Comparison of ENCODE assay signal across 12 cellular contexts in the genomic region with DNA sequence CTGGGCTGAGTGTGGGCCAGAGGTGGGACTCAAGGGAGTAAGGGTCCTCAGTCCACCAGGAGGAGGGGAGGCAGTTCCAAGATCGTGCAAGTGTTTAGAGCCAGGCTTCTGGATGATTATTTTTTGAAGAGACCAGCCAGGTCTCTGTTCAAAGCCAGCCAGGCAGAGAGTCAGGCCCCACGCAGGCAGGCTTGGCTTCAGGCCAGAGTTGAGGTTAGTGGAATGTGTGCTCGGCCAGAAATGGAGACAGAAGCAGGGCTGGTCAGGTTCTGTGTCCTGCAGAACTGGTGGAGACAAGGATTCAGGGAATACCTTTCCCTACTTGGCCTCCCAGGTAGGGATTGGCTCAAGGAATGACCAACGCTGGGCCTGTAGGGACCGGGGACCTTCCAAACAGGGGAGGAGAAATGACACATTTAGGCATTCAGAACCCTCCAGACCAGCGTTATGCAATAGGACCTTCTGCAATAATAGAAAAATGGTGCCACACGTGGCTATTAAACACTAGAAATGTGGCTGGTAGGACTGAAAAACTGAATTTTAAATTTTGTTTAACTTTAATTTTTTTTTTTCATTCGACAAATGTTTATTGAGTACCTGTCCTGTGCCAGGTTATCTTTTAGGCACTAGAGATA.
DNase-seq lines count a peak whose midpoint lies in the region; ATAC-seq and TF ChIP-seq lines count a peak whose summit lies in the region.
"Had no signal": no experiment of that assay in that cellular context is flagged by ENCODE, and none has a peak within 500 bp of the region (broad histone marks: within the 10 kb centered on the region; RNA-seq: fewer than 3 reads in every experiment).

No MANE protein-coding gene starts in this region.

- no peak overlapping the region for H3K4me3 ChIP-seq in astrocyte of the spinal cord (ENCODE audit: low read depth, low read length)
- H3K4me3 ChIP-seq in left ventricle myocardium inferior = no peak overlapping the region

- H3K4me1 ChIP-seq in left ventricle myocardium inferior = peaks cover 78% of the 10 kb centered on the region

- no peak for TF ChIP-seq CTCF in astrocyte of the spinal cord (IDR thresholded peaks at IDR 0.05; ENCODE audit: low read depth, low read length)
- no peak for TF ChIP-seq CTCF in left ventricle myocardium inferior (IDR thresholded peaks at IDR 0.05; ENCODE audit: borderline replicate concordance)

- H3K36me3 ChIP-seq in left ventricle myocardium inferior = peaks cover 87% of the 10 kb centered on the region

- H3K27me3 ChIP-seq in left ventricle myocardium inferior (ENCODE audit: low read depth) = no peaks in the 10 kb centered on the region

- no peaks in the 10 kb centered on the region for H3K9me3 ChIP-seq in left ventricle myocardium inferior (replicated peaks)
- H3K9me3 ChIP-seq: SK-N-SH had no signal

- DNase-seq in SKM-1 treated with dmso at 0.1 percent for 144 hours (lab: John Stamatoyannopoulos, UW; ENCODE audit: unreplicated experiment) (peak; percentile 2), SKM-1 (lab: John Stamatoyannopoulos, UW; ENCODE audit: unreplicated experiment) (no peak), astrocyte of the spinal cord (ENCODE audit: low read depth, low spot score) (peak; percentile 35), left ventricle myocardium inferior (peak; percentile 59), NCI-H2171 (lab: John Stamatoyannopoulos, UW) (no peak), NCI-H524 treated with DMSO at 0.1 percent for 48 hours (lab: John Stamatoyannopoulos, UW) (no peak)
- DNase-seq: activated CD4-positive, alpha-beta memory T cell treated with anti-CD3 and anti-CD28 coated beads for 36 hours; naive thymus-derived CD4-positive, alpha-beta T cell; SK-N-SH; stimulated activated CD8-positive, alpha-beta memory T cell treated with anti-CD3 and anti-CD28 coated beads, Interleukin-4, amount 100 ng/mL, for 48 hours had no signal

- intact Hi-C loops in left ventricle myocardium inferior (cut with micrococcal nuclease) = no loop called here

- H3K27ac ChIP-seq in left ventricle myocardium inferior (replicated peaks) = peak overlapping the region; percentile 61

- ATAC-seq in GM21528 (IDR thresholded peaks at IDR 0.05; ENCODE audit: low FRiP score, unreplicated experiment) (no peak), GM19467 (IDR thresholded peaks at IDR 0.05; ENCODE audit: unreplicated experiment) (no peak)
- ATAC-seq: naive thymus-derived CD4-positive, alpha-beta T cell had no signal

- in situ Hi-C loops in astrocyte of the spinal cord (cut with HindIII; ENCODE audit: low sequenced_read_pairs) = no loop called here

Comparison
In these comparisons a context has a peak if more than half of its experiments do, and no peak if none do; other contexts are left out.
1. DNase-seq: peak in SKM-1 treated with dmso at 0.1 percent for 144 hours (single experiment), astrocyte of the spinal cord (single experiment) and left ventricle myocardium inferior (single experiment); none in SKM-1 (single experiment), NCI-H2171 (single experiment) and NCI-H524 treated with DMSO at 0.1 percent for 48 hours (single experiment).